ENCODE assay signal across 11 cellular contexts in the genomic region with DNA sequence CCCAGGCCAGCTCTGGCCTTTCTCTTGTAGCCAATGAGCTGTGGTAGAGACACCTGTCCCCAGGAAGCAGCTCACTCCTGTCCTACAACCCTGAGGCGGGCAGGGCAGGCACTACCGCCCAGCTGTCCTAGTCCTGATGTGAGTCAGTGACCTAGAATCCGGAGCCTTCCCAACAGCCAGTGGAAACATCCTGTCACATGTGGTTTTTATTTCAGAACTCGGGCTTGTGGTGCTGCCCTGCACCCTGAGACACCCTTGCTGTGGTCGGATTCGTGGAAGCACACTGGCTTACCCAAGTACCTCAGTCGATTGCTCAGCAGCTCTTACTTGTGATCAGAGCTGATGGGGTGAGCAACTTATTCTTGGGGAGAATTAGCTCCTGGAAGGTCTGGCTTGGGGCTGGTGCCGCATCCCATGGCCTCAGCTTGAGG.
DNase-seq lines count a peak whose midpoint lies in the region; ATAC-seq, FAIRE-seq and TF ChIP-seq lines count a peak whose summit lies in the region.
"Had no signal": no experiment of that assay in that cellular context is flagged by ENCODE, and none has a peak within 500 bp of the region (broad histone marks: within the 10 kb centered on the region; RNA-seq: fewer than 3 reads in every experiment).

No MANE protein-coding gene starts in this region.

- peak in 1 of 3 donors; percentile 71 for DNase-seq in CD4-positive, CD25-positive, alpha-beta regulatory T cell
- peak; percentile 74 for DNase-seq in HS-5 (ENCODE audit: low read depth)
- DNase-seq in activated CD8-positive, alpha-beta T cell treated with anti-CD3 and anti-CD28 coated beads for 36 hours, result peak; percentile 28
- peak; percentile 37 to 52 for DNase-seq in lung microvascular endothelial cell (ENCODE audit: low read depth in 2 of 2)
- DNase-seq in endothelial cell (ENCODE audit: low spot score), result no peak
- DNase-seq in HTR-8/SVneo (ENCODE audit: insufficient read length, low spot score), result no peak
- DNase-seq: NCI-H1417, uterus had no signal

- H3K27me3 ChIP-seq in CD4-positive, CD25-positive, alpha-beta regulatory T cell (ENCODE audit: control insufficient read depth, insufficient read depth, low read length), result no peaks in the 10 kb centered on the region
- H3K27me3 ChIP-seq: uterus had no signal

- no peaks in the 10 kb centered on the region for H3K36me3 ChIP-seq in CD4-positive, CD25-positive, alpha-beta regulatory T cell (ENCODE audit: control insufficient read depth, insufficient read depth, low read length)
- H3K36me3 ChIP-seq: uterus had no signal

- H3K27ac ChIP-seq in CD4-positive, CD25-positive, alpha-beta regulatory T cell (ENCODE audit: insufficient read depth, low read length, poor library complexity, severe bottlenecking), result no peak overlapping the region
- H3K27ac ChIP-seq: uterus had no signal

- peaks cover 6% of the 10 kb centered on the region for H3K27me3 Mint-ChIP-seq in CD4-positive, CD25-positive, alpha-beta regulatory T cell
- H3K27me3 Mint-ChIP-seq in activated CD8-positive, alpha-beta T cell treated with anti-CD3 and anti-CD28 coated beads for 36 hours, result peaks cover 19% of the 10 kb centered on the region
- H3K27me3 Mint-ChIP-seq in endothelial cell (ENCODE audit: unreplicated experiment), result no peaks in the 10 kb centered on the region

- H3K27ac Mint-ChIP-seq in CD4-positive, CD25-positive, alpha-beta regulatory T cell, result no peak overlapping the region
- H3K27ac Mint-ChIP-seq in activated CD8-positive, alpha-beta T cell treated with anti-CD3 and anti-CD28 coated beads for 36 hours, result no peak overlapping the region
- no peak overlapping the region for H3K27ac Mint-ChIP-seq in endothelial cell (ENCODE audit: unreplicated experiment)

- no peak for FAIRE-seq in HTR-8/SVneo (lab: Jason Lieb, UNC)
- FAIRE-seq: GM19239 had no signal

- no peaks in the 10 kb centered on the region for H3K9me3 Mint-ChIP-seq in CD4-positive, CD25-positive, alpha-beta regulatory T cell
- no peaks in the 10 kb centered on the region for H3K9me3 Mint-ChIP-seq in activated CD8-positive, alpha-beta T cell treated with anti-CD3 and anti-CD28 coated beads for 36 hours
- no peaks in the 10 kb centered on the region for H3K9me3 Mint-ChIP-seq in endothelial cell (ENCODE audit: unreplicated experiment)

- H3K36me3 Mint-ChIP-seq in CD4-positive, CD25-positive, alpha-beta regulatory T cell, result no peaks in the 10 kb centered on the region
- no peaks in the 10 kb centered on the region for H3K36me3 Mint-ChIP-seq in activated CD8-positive, alpha-beta T cell treated with anti-CD3 and anti-CD28 coated beads for 36 hours (ENCODE audit: low read depth)
- no peaks in the 10 kb centered on the region for H3K36me3 Mint-ChIP-seq in endothelial cell (ENCODE audit: low read depth, unreplicated experiment)

- peak; percentile 37 to 52 for ATAC-seq in CD4-positive, CD25-positive, alpha-beta regulatory T cell (ENCODE audit: low read depth in 2 of 2)
- peak; percentile 49 for ATAC-seq in activated CD8-positive, alpha-beta T cell treated with anti-CD3 and anti-CD28 coated beads for 36 hours
- no peak for ATAC-seq in GM18867 (IDR thresholded peaks at IDR 0.05; ENCODE audit: unreplicated experiment)
- ATAC-seq in HG03378 (IDR thresholded peaks at IDR 0.05; ENCODE audit: unreplicated experiment), result no peak

- no peaks in the 10 kb centered on the region for H3K4me1 ChIP-seq in CD4-positive, CD25-positive, alpha-beta regulatory T cell (ENCODE audit: control insufficient read depth, insufficient read depth, low read length, poor library complexity, severe bottlenecking)
- H3K4me1 ChIP-seq: uterus had no signal

- POLR2A ChIA-PET in activated CD8-positive, alpha-beta T cell treated with anti-CD3 and anti-CD28 coated beads for 36 hours (lab: Charles Lee), result no interaction called here

- no peaks in the 10 kb centered on the region for H3K9me3 ChIP-seq in CD4-positive, CD25-positive, alpha-beta regulatory T cell (ENCODE audit: control insufficient read depth in 2 of 2, low read length in 2 of 2)
- H3K9me3 ChIP-seq: uterus had no signal

- CTCF ChIA-PET in activated CD8-positive, alpha-beta T cell treated with anti-CD3 and anti-CD28 coated beads for 36 hours (lab: Charles Lee), result no interaction called here

- TF ChIP-seq CTCF in activated CD8-positive, alpha-beta T cell treated with anti-CD3 and anti-CD28 coated beads for 36 hours (IDR thresholded peaks at IDR 0.05), result no peak
- no peak for TF ChIP-seq CTCF in endothelial cell (IDR thresholded peaks at IDR 0.05; ENCODE audit: unreplicated experiment)

- no peak overlapping the region for H3K4me3 Mint-ChIP-seq in CD4-positive, CD25-positive, alpha-beta regulatory T cell
- H3K4me3 Mint-ChIP-seq in activated CD8-positive, alpha-beta T cell treated with anti-CD3 and anti-CD28 coated beads for 36 hours, result no peak overlapping the region
- H3K4me3 Mint-ChIP-seq in endothelial cell (ENCODE audit: unreplicated experiment), result no peak overlapping the region

- no peaks in the 10 kb centered on the region for H3K4me1 Mint-ChIP-seq in CD4-positive, CD25-positive, alpha-beta regulatory T cell
- no peaks in the 10 kb centered on the region for H3K4me1 Mint-ChIP-seq in activated CD8-positive, alpha-beta T cell treated with anti-CD3 and anti-CD28 coated beads for 36 hours (ENCODE audit: low read depth)
- H3K4me1 Mint-ChIP-seq in endothelial cell (ENCODE audit: unreplicated experiment), result peaks cover 2% of the 10 kb centered on the region

- H3K4me3 ChIP-seq in CD4-positive, CD25-positive, alpha-beta regulatory T cell (ENCODE audit: low read depth, low read length), result no peak overlapping the region
- H3K4me3 ChIP-seq: uterus had no signal

- intact Hi-C loops in activated CD8-positive, alpha-beta T cell treated with anti-CD3 and anti-CD28 coated beads for 36 hours (cut with micrococcal nuclease), result no loop called here

Comparison
In these comparisons a context has a peak if more than half of its experiments do, and no peak if none do; other contexts are left out.
1. ATAC-seq: peak in CD4-positive, CD25-positive, alpha-beta regulatory T cell (2 of 2) and activated CD8-positive, alpha-beta T cell treated with anti-CD3 and anti-CD28 coated beads for 36 hours (single experiment); none in GM18867 (single experiment) and HG03378 (single experiment).
2. DNase-seq: peak in HS-5 (single experiment), activated CD8-positive, alpha-beta T cell treated with anti-CD3 and anti-CD28 coated beads for 36 hours (single experiment) and lung microvascular endothelial cell (2 of 2); none in endothelial cell (single experiment) and HTR-8/SVneo (single experiment).